ENCODE assay signal across 9 cellular contexts in genomic region chr12:45669093-45669492, GRCh38.
DNase-seq lines count a peak whose midpoint lies in the region; ATAC-seq and TF ChIP-seq lines count a peak whose summit lies in the region.
"Had no signal": no experiment of that assay in that cellular context is flagged by ENCODE, and none has a peak within 500 bp of the region (broad histone marks: within the 10 kb centered on the region; RNA-seq: fewer than 3 reads in every experiment).

No MANE protein-coding gene starts in this region.

- no peak for TF ChIP-seq POLR2A in GM18505 (IDR thresholded peaks at IDR 0.05; ENCODE audit: borderline replicate concordance, extremely low read depth, insufficient read depth, insufficient read length)

- H2AFZ ChIP-seq in KMS-11 (ENCODE audit: low read depth) = no peak overlapping the region

- DNase-seq in germinal center (ENCODE audit: low spot score) (peak; percentile 8), NCI-H2196 treated with DMSO at 0.1 percent for 48 hours (lab: John Stamatoyannopoulos, UW; ENCODE audit: unreplicated experiment) (no peak), Right ventricle myocardium superior (no peak), AG20443 (ENCODE audit: low spot score) (no peak), C1 segment of cervical spinal cord (lab: John Stamatoyannopoulos, UW) (no peak)
- DNase-seq: trophoblast cell had no signal

- peak overlapping the region; percentile 26 for H3K4me2 ChIP-seq in KMS-11

- H3K79me2 ChIP-seq in KMS-11 (ENCODE audit: insufficient read depth, low read depth) = no peaks in the 10 kb centered on the region

- H3K27me3 ChIP-seq in KMS-11 (ENCODE audit: insufficient read depth, low read depth) = peaks cover 10% of the 10 kb centered on the region; the same call in 1 of the 2 replicates

- H4K20me1 ChIP-seq in KMS-11 (ENCODE audit: insufficient read depth) = no peaks in the 10 kb centered on the region; the same call in 1 of the 2 replicates

- no peak overlapping the region for H3K9ac ChIP-seq in KMS-11

- H3K36me3 ChIP-seq in KMS-11 (ENCODE audit: insufficient read depth) = no peaks in the 10 kb centered on the region

- TF ChIP-seq CTCF in KMS-11 (conservative IDR thresholded peaks at IDR 0.05; ENCODE audit: low read depth, low read length) = no peak

- peaks cover 40% of the 10 kb centered on the region for H3K4me1 ChIP-seq in KMS-11 (ENCODE audit: low read depth, poor library complexity, severe bottlenecking)

- intact Hi-C loops in Right ventricle myocardium superior (cut with DNase I) = no loop called here

- H3K27ac ChIP-seq in KMS-11 = peak overlapping the region; percentile 5; the same call in 1 of the 2 replicates

- peak; percentile 85 for ATAC-seq in GM18505 (IDR thresholded peaks at IDR 0.05; ENCODE audit: unreplicated experiment)
- peak; percentile 89 for ATAC-seq in GM21737 (IDR thresholded peaks at IDR 0.05; ENCODE audit: unreplicated experiment)
- no peak for ATAC-seq in Right ventricle myocardium superior (ENCODE audit: poor library complexity)

- H3K4me3 ChIP-seq in KMS-11 (IDR thresholded peaks at IDR 0.05; ENCODE audit: insufficient read depth, low read depth, low read length) = no peak overlapping the region
